ENCODE assay signal across 1 cellular context in the genomic region with DNA sequence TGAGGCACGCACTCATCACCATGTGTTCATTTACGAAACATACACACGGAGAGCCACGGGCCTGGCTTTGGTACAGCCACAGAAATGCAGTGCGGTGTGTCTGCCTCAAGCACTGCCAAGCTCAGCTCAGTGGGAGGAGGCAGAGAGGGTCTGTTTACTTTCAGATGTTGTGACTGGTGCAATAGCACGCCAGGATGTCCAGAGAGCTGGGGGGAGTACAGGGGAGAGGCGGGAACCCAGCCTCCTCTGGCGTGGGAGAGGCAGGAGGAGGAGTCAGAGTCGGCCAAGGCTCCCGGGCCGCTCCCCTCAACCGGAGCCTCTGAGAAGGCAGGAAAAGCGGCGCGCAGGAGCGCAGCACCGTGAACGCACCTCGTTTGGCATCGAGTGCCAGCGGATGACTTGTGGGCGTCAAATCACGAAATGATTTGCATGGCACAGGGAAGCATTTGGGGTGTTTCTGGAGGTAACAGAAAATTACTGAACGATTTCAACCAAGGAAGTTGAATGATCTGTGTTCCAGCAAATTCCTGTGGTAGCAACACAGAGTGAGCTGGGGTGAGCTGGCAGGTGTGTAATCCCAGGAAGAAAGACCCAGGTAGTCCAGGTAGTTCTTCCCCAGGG.
TF ChIP-seq lines count a peak whose summit lies in the region.

No MANE protein-coding gene starts in this region.

TF ChIP-seq in IMR-90, 13 proteins besides CTCF, POLR2A, EP300 and RAD21 (continued from another document):
- peak; percentile 84 for TF ChIP-seq CEBPB (IDR thresholded peaks at IDR 0.05; ENCODE audit: low read depth, low read length)
